In genomic region chr14:69938751-69939150, GRCh38 we compare ENCODE assay signal across 25 cellular contexts. TPM values are rescaled to one million over a fixed set of nuclear protein-coding genes. Genes with fewer than 3 reads are reported as not detected.
DNase-seq lines count a peak whose midpoint lies in the region; ATAC-seq lines count a peak whose summit lies in the region.
"Had no signal": no experiment of that assay in that cellular context is flagged by ENCODE, and none has a peak within 500 bp of the region (broad histone marks: within the 10 kb centered on the region; RNA-seq: fewer than 3 reads in every experiment).

No MANE protein-coding gene starts in this region.

- 63% methylated on average over 6 of the region's 6 CpGs for WGBS in right cardiac atrium
- no CpG with 5 or more reads among the region's 6 CpGs for WGBS in neuronal stem cell (ENCODE audit: extremely low coverage in 2 of 2, insufficient read length in 2 of 2, insufficient replicate concordance in 1 of 2), 2 donors

- H2BK12ac ChIP-seq in neuronal stem cell (ENCODE audit: low read length), result peak overlapping the region; percentile 4

- H3K4me2 ChIP-seq in neuronal stem cell (ENCODE audit: insufficient read depth, low read length, poor library complexity, severe bottlenecking), result no peak overlapping the region
- H3K4me2 ChIP-seq: A549; BLaER1 treated with 17β-estradiol and CSF1 and Interleukin-3, amounts not matched to agents 10 nM and 100 nM had no signal

- H4K8ac ChIP-seq in neuronal stem cell (ENCODE audit: low read depth, low read length), result no peak overlapping the region

- H3K23ac ChIP-seq in neuronal stem cell (ENCODE audit: low read depth, low read length, poor library complexity), result no peak overlapping the region

- H2BK120ac ChIP-seq in neuronal stem cell (ENCODE audit: low read depth, low read length), result no peak overlapping the region

- no peak overlapping the region for H3K4ac ChIP-seq in neuronal stem cell (ENCODE audit: low read length)

- no peak overlapping the region for H2AFZ ChIP-seq in neuronal stem cell (ENCODE audit: low read length)

- H3K27me3 ChIP-seq in right cardiac atrium (ENCODE audit: control insufficient read depth, insufficient read depth) (peaks cover 3% of the 10 kb centered on the region), neuronal stem cell (ENCODE audit: control insufficient read depth in 3 of 3, insufficient read depth in 3 of 3, low read depth in 1 of 3, low read length in 3 of 3) (no peaks in the 10 kb centered on the region)
- H3K27me3 ChIP-seq: BLaER1 treated with 17β-estradiol and CSF1 and Interleukin-3, amounts not matched to agents 10 nM and 100 nM had no signal

- no peak overlapping the region for H2BK5ac ChIP-seq in neuronal stem cell (ENCODE audit: low read length)

- H3K14ac ChIP-seq in neuronal stem cell (ENCODE audit: low read length), result no peak overlapping the region

- H3K9ac ChIP-seq in neuronal stem cell (ENCODE audit: low read depth, low read length, poor library complexity), result no peak overlapping the region
- H3K9ac ChIP-seq: BLaER1 treated with 17β-estradiol and CSF1 and Interleukin-3, amounts not matched to agents 10 nM and 100 nM had no signal

- no peak overlapping the region for H4K91ac ChIP-seq in neuronal stem cell (ENCODE audit: low read depth, low read length, poor library complexity)

- intact Hi-C loops in right cardiac atrium (cut with DNase I), result no loop called here
- intact Hi-C loops in left ventricle myocardium superior (cut with micrococcal nuclease), result no loop called here

- DNase-seq in right cardiac atrium (no peak), left ventricle myocardium superior (no peak), neuronal stem cell (ENCODE audit: low spot score) (no peak), CD1c-positive myeloid dendritic cell (ENCODE audit: extremely low spot score) (no peak)
- DNase-seq: AML-193; CD4-positive, alpha-beta memory T cell; CD4-positive, CD25-positive, alpha-beta regulatory T cell; CD8-positive, alpha-beta memory T cell; COR-L47; DMS 273 treated with DMSO at 0.1 percent for 48 hours; DMS153; DMS53; DMS79; DND-41; EL; GDM1 had no signal

- no peak overlapping the region for H2BK15ac ChIP-seq in neuronal stem cell (ENCODE audit: low read length)

- H3K18ac ChIP-seq in neuronal stem cell (ENCODE audit: low read length), result no peak overlapping the region

- no peak overlapping the region for H2AK5ac ChIP-seq in neuronal stem cell (ENCODE audit: low read depth, low read length)

- H3K79me1 ChIP-seq in neuronal stem cell (ENCODE audit: low read depth, low read length), result peaks cover 9% of the 10 kb centered on the region

- ATAC-seq in right cardiac atrium, result peak; percentile 27 to 32
- no peak for ATAC-seq in left ventricle myocardium superior
- ATAC-seq in HG03432 (IDR thresholded peaks at IDR 0.05; ENCODE audit: unreplicated experiment), result no peak
- ATAC-seq: A549, GM12878 had no signal

- peaks cover 15 to 45% of the 10 kb centered on the region in 2 donors for H3K36me3 ChIP-seq in neuronal stem cell (replicated peaks in 1 of 2; ENCODE audit: control insufficient read depth in 2 of 2, insufficient read depth in 2 of 2, low read length in 2 of 2)
- H3K36me3 ChIP-seq: BLaER1 treated with 17β-estradiol and CSF1 and Interleukin-3, amounts not matched to agents 10 nM and 100 nM had no signal

- H3K4me1 ChIP-seq in right cardiac atrium (ENCODE audit: control insufficient read depth, insufficient read depth, low read length) (no peaks in the 10 kb centered on the region), neuronal stem cell (ENCODE audit: control insufficient read depth in 2 of 2, insufficient read depth in 1 of 2, low read depth in 1 of 2, low read length in 2 of 2) (peaks cover 5 to 38% of the 10 kb centered on the region in 2 donors)

- H3K9me3 ChIP-seq in right cardiac atrium (ENCODE audit: control insufficient read depth, low read length), result no peaks in the 10 kb centered on the region
- H3K9me3 ChIP-seq in neuronal stem cell (replicated peaks in 1 of 2; ENCODE audit: control insufficient read depth in 2 of 2, insufficient read depth in 1 of 2, low read depth in 1 of 2, low read length in 2 of 2), result peaks cover 1 to 2% of the 10 kb centered on the region in 2 donors
- H3K9me3 ChIP-seq: A549 had no signal

- H3K27ac ChIP-seq in right cardiac atrium (ENCODE audit: low read length) (no peak overlapping the region), neuronal stem cell (replicated peaks; ENCODE audit: low read length) (no peak overlapping the region)
- H3K27ac ChIP-seq: 22Rv1; A549; BLaER1 treated with 17β-estradiol and CSF1 and Interleukin-3, amounts not matched to agents 10 nM and 100 nM; C4-2B had no signal

- H3K4me3 ChIP-seq in right cardiac atrium (ENCODE audit: low read length), result no peak overlapping the region
- no peak overlapping the region for H3K4me3 ChIP-seq in neuronal stem cell (ENCODE audit: low read length in 2 of 2)
- H3K4me3 ChIP-seq: A549; BLaER1 treated with 17β-estradiol and CSF1 and Interleukin-3, amounts not matched to agents 10 nM and 100 nM; GM12878 had no signal

RNA-seq across cellular contexts. Expression of gene SMOC1, which starts 59.5 kb away (rescaled TPM):
- total RNA-seq in right cardiac atrium (10 to 100 TPM; 18.3 to 37.0 (median 23.7) TPM), left ventricle myocardium superior (0.45 TPM)
- polyA plus RNA-seq in right cardiac atrium, result 13.4 TPM
- polyA plus RNA-seq in neuronal stem cell (2013, experiment 1 of 2), result 180 TPM
- 179 TPM for polyA plus RNA-seq in neuronal stem cell (2013, experiment 2 of 2)
- total RNA-seq: A172; CD4-positive, alpha-beta memory T cell; CD4-positive, CD25-positive, alpha-beta regulatory T cell; CD8-positive, alpha-beta memory T cell; G401 had no signal
- polyA plus RNA-seq: BJ; CD4-positive, alpha-beta memory T cell; CD4-positive, CD25-positive, alpha-beta regulatory T cell; CD8-positive, alpha-beta memory T cell had no signal

Comparison
In these comparisons a context has a peak if more than half of its experiments do, and no peak if none do; other contexts are left out.
1. ATAC-seq: peak in right cardiac atrium (2 of 2); none in left ventricle myocardium superior (single experiment) and HG03432 (single experiment).
2. RNA of gene SMOC1, which starts 59.5 kb away (total RNA-seq): 18.3 to 37.0 TPM in right cardiac atrium; 0.45 TPM in left ventricle myocardium superior (single experiment); every median in the first group is over 10 times any median in the second.